Comparison of ENCODE assay signal across 11 cellular contexts in genomic region chr3:149654188-149654601, GRCh38. TPM values are rescaled to one million over a fixed set of nuclear protein-coding genes. Genes with fewer than 3 reads are reported as not detected.
DNase-seq lines count a peak whose midpoint lies in the region; ATAC-seq and TF ChIP-seq lines count a peak whose summit lies in the region.
"Had no signal": no experiment of that assay in that cellular context is flagged by ENCODE, and none has a peak within 500 bp of the region (broad histone marks: within the 10 kb centered on the region; RNA-seq: fewer than 3 reads in every experiment).

No MANE protein-coding gene starts in this region.

- no TSS peak for BruUV-seq in HCT116 (replicated peaks; lab: Mats Ljungman, UMichigan)

- peaks cover 18 to 38% of the 10 kb centered on the region in 2 experiments for H3K4me1 ChIP-seq in HCT116 (ENCODE audit: control insufficient read depth in 1 of 2, insufficient read depth in 2 of 2, low read length in 2 of 2)
- H3K4me1 ChIP-seq in adipocyte (ENCODE audit: control insufficient read depth, insufficient read depth, low read length): peaks cover 41% of the 10 kb centered on the region
- peaks cover 15 to 43% (median 32%) of the 10 kb centered on the region in 3 donors for H3K4me1 ChIP-seq in skeletal muscle tissue (ENCODE audit: control insufficient read depth in 3 of 3, insufficient read depth in 3 of 3, low read length in 3 of 3)
- H3K4me1 ChIP-seq in body of pancreas: peaks cover 23% of the 10 kb centered on the region

- H3K27ac ChIP-seq in HCT116 (ENCODE audit: low read depth, low read length): no peak overlapping the region
- H3K27ac ChIP-seq in skeletal muscle tissue (ENCODE audit: low read depth, low read length): peak overlapping the region; percentile 13
- peak overlapping the region in 1 of 4 donors; percentile 10 for H3K27ac ChIP-seq in body of pancreas

- POLR2A ChIA-PET in HCT116 (lab: Charles Lee): interaction anchor here (1.3 kb wide), 1 partner anchor 9 kb away, joined by 4 read pairs; no protein-coding TSS in a partner anchor

- no peak for TF ChIP-seq CTCF in HCT116 (IDR thresholded peaks at IDR 0.05 in 2 of 3, conservative IDR thresholded peaks at IDR 0.05 in 1 of 3; ENCODE audit: borderline replicate concordance in 1 of 3, insufficient read depth in 1 of 3, low read depth in 2 of 3, low read length in 2 of 3)
- no peak for TF ChIP-seq CTCF in body of pancreas (IDR thresholded peaks at IDR 0.05)

- H3K4me2 ChIP-seq in HCT116 (ENCODE audit: low read length): 0 out of 2 replicates have a peak overlapping the region, but pooled peaks have one; percentile 9

- H3K4me3 ChIP-seq in HCT116 (replicated peaks in 1 of 2; ENCODE audit: low read depth in 1 of 2, low read length in 2 of 2) (no peak overlapping the region), adipocyte (ENCODE audit: low read length) (peak overlapping the region; percentile 37), skeletal muscle tissue (ENCODE audit: low read length in 3 of 3) (peak overlapping the region in 2 of 3 donors; percentile 1 to 17), body of pancreas (no peak overlapping the region)

- H3K9ac ChIP-seq in HCT116 (ENCODE audit: low read length) (no peak overlapping the region), adipocyte (ENCODE audit: low read length) (no peak overlapping the region), skeletal muscle tissue (ENCODE audit: low read depth in 1 of 3, low read length in 3 of 3) (no peak overlapping the region)

- DNase-seq in HCT116 (ENCODE audit: low read depth, low spot score) (no peak), adipocyte (ENCODE audit: low read depth) (peak; percentile 59), glomerular visceral epithelial cell (ENCODE audit: extremely low spot score) (peak; percentile 33), body of pancreas (no peak), activated T-cell treated with anti-CD3 and anti-CD28 coated beads for 4 hours (no peak), mucosa of gallbladder (ENCODE audit: low spot score) (no peak)
- DNase-seq: activated CD4-positive, alpha-beta T cell treated with anti-CD3 and anti-CD28 coated beads for 4 hours; DMS79 treated with DMSO at 0.1 percent for 48 hours; Karpas-422 had no signal

- no peak overlapping the region for H2AFZ ChIP-seq in HCT116 (ENCODE audit: low read depth, low read length, poor library complexity, severe bottlenecking)

- H3K9me3 ChIP-seq in HCT116 (ENCODE audit: control insufficient read depth in 1 of 2, insufficient read depth in 1 of 2, low read depth in 1 of 2, low read length in 2 of 2) (no peaks in the 10 kb centered on the region), adipocyte (ENCODE audit: control insufficient read depth, low read length) (no peaks in the 10 kb centered on the region), skeletal muscle tissue (ENCODE audit: control insufficient read depth in 3 of 3, low read length in 3 of 3) (no peaks in the 10 kb centered on the region), body of pancreas (no peaks in the 10 kb centered on the region)

- intact Hi-C loops in HCT116 (cut with micrococcal nuclease) (no loop called here), body of pancreas (cut with DNase I) (no loop called here)

- H3K36me3 ChIP-seq in HCT116 (ENCODE audit: control insufficient read depth in 1 of 2, insufficient read depth in 2 of 2, low read length in 2 of 2) (peaks cover 12 to 22% of the 10 kb centered on the region in 2 experiments; a peak in 3 of 4 replicates), adipocyte (ENCODE audit: control insufficient read depth, insufficient read depth, low read length, severe bottlenecking) (peaks cover 20% of the 10 kb centered on the region), skeletal muscle tissue (ENCODE audit: control insufficient read depth in 3 of 3, insufficient read depth in 3 of 3, low read length in 3 of 3) (peaks cover 0 to 8% (median 0%) of the 10 kb centered on the region in 3 donors), body of pancreas (replicated peaks in 1 of 2; ENCODE audit: insufficient read depth in 1 of 2, low read depth in 2 of 2) (no peaks in the 10 kb centered on the region)

- RAD21 ChIA-PET in HCT116 (lab: Charles Lee; ENCODE audit: low non-redundant PET in 1 of 2, low total read pairs in 2 of 2, uncharacterized antibody in 2 of 2, unreplicated experiment in 2 of 2): no interaction called here

- H4K20me1 ChIP-seq in HCT116 (ENCODE audit: insufficient read depth): no peaks in the 10 kb centered on the region

- no peak for TF ChIP-seq RAD21 in HCT116 (IDR thresholded peaks at IDR 0.05; ENCODE audit: low read depth)

- no peaks in the 10 kb centered on the region for H3K27me3 ChIP-seq in HCT116 (ENCODE audit: insufficient read depth, low read length)
- no peaks in the 10 kb centered on the region for H3K27me3 ChIP-seq in adipocyte (replicated peaks; ENCODE audit: control insufficient read depth, insufficient read depth, low read length)
- no peaks in the 10 kb centered on the region for H3K27me3 ChIP-seq in skeletal muscle tissue (ENCODE audit: control insufficient read depth in 3 of 3, insufficient read depth in 3 of 3, low read length in 3 of 3)
- no peaks in the 10 kb centered on the region for H3K27me3 ChIP-seq in body of pancreas

- CTCF ChIA-PET in HCT116 (lab: Charles Lee): no interaction called here

- no peaks in the 10 kb centered on the region for H3K9me2 ChIP-seq in HCT116 (ENCODE audit: insufficient read depth)

- ATAC-seq in HCT116 (no peak), body of pancreas (no peak), HG03457 (IDR thresholded peaks at IDR 0.05; ENCODE audit: unreplicated experiment) (no peak)

- H3K79me2 ChIP-seq in HCT116 (ENCODE audit: insufficient read depth, low read length): peaks cover 75% of the 10 kb centered on the region

- TF ChIP-seq POLR2A in HCT116 (IDR thresholded peaks at IDR 0.05; ENCODE audit: borderline replicate concordance, extremely low read depth, insufficient read depth, insufficient read length) (no peak), body of pancreas (IDR thresholded peaks at IDR 0.05) (no peak)

TF ChIP-seq in HCT116, 20 proteins besides CTCF, POLR2A, EP300 and RAD21 (continues in another document):
- TF ChIP-seq EZH2phosphoT487 (IDR thresholded peaks at IDR 0.05; ENCODE audit: borderline replicate concordance) (no peak), POLR2AphosphoS5 (IDR thresholded peaks at IDR 0.05; ENCODE audit: low read depth, low read length) (no peak), ZBTB33 (IDR thresholded peaks at IDR 0.05; ENCODE audit: extremely low read depth, insufficient replicate concordance, low read length) (no peak), CBX3 (IDR thresholded peaks at IDR 0.05; ENCODE audit: low read depth) (no peak), TCF7L2 (IDR thresholded peaks at IDR 0.05; ENCODE audit: borderline replicate concordance, extremely low read depth, insufficient read depth, insufficient read length) (no peak), ATF3 (IDR thresholded peaks at IDR 0.05) (no peak), SRF (IDR thresholded peaks at IDR 0.05; ENCODE audit: low read depth) (no peak), EGR1 (IDR thresholded peaks at IDR 0.05; ENCODE audit: low read depth) (no peak), YY1 (IDR thresholded peaks at IDR 0.05; ENCODE audit: extremely low read depth, insufficient replicate concordance, low read depth, low read length) (no peak), ZNF274 (IDR thresholded peaks at IDR 0.05; ENCODE audit: low read depth, low read length) (no peak), SP1 (IDR thresholded peaks at IDR 0.05; ENCODE audit: low read depth) (no peak), REST (IDR thresholded peaks at IDR 0.05; ENCODE audit: low read depth) (no peak)

RNA-seq across cellular contexts. Expression of gene WWTR1, which starts 3.6 kb away (rescaled TPM):
- 46.9 TPM for total RNA-seq in HCT116 (2021; ENCODE audit: unreplicated experiment)
- polyA plus RNA-seq in HCT116 (2012): 33.2 and 44.9 TPM in 2 replicates
- 34.4 TPM for total RNA-seq in skeletal muscle tissue
- 10 to 100 TPM; 46.2 to 64.3 TPM for total RNA-seq in body of pancreas
- 82.8 TPM for total RNA-seq in mucosa of gallbladder

Comparison
In these comparisons a context has a peak if more than half of its experiments do, and no peak if none do; other contexts are left out.
1. DNase-seq: peak in adipocyte (single experiment) and glomerular visceral epithelial cell (single experiment); none in HCT116 (single experiment), body of pancreas (0 of 4), activated T-cell treated with anti-CD3 and anti-CD28 coated beads for 4 hours (single experiment) and mucosa of gallbladder (single experiment).
2. H3K4me3 ChIP-seq: peak in adipocyte (single experiment) and skeletal muscle tissue (2 of 3); none in HCT116 (0 of 2) and body of pancreas (0 of 2).